Comparison of ENCODE assay signal across 24 cellular contexts in genomic region chr9:68447611-68448010, GRCh38.
"Had no signal": no experiment of that assay in that cellular context is flagged by ENCODE, and none has a peak within 500 bp of the region (broad histone marks: within the 10 kb centered on the region; RNA-seq: fewer than 3 reads in every experiment).

No MANE protein-coding gene starts in this region.

- H3K36me3 ChIP-seq: brain microvascular endothelial cell, colonic mucosa, neutrophil, ovary, right lobe of liver, upper lobe of left lung had no signal

- H3K27ac Mint-ChIP-seq: activated CD4-positive, alpha-beta T cell treated with anti-CD3 and anti-CD28 coated beads, Interleukin-2, amount 10 ng/mL, durations not matched to agents 7 days and 5 days; activated CD8-positive, alpha-beta T cell treated with anti-CD3 and anti-CD28 coated beads for 36 hours; activated naive CD4-positive, alpha-beta T cell treated with anti-CD3 and anti-CD28 coated beads, Interleukin-2, amount 50 U/mL, for 24 hours; activated T-helper 1 cell treated with anti-CD3 and anti-CD28 coated beads, Interleukin-12 subunit alpha, Interleukin-12 subunit beta, Interleukin-2, Interleukin-4 antibody, amounts not matched to agents 30 ng/mL and 10 ng/mL and 1 ng/mL, durations not matched to agents 14 hours and 24 hours and 36 hours; natural killer cell treated with Interleukin-12 subunit alpha and Interleukin-12 subunit beta and Interleukin-15 and Interleukin-18, amount 100 ng/mL, for 72 hours; stimulated activated effector memory CD8-positive, alpha-beta T cell treated with anti-CD3 and anti-CD28 coated beads, Interleukin-12 subunit alpha, Interleukin-12 subunit beta, amount 100 ng/mL, for 72 hours; stimulated activated naive CD8-positive, alpha-beta T cell treated with anti-CD3 and anti-CD28 coated beads, Interleukin-15, amount 100 ng/mL, for 72 hours; T-helper 2 cell treated with Interferon-gamma antibody and Interleukin-4, amounts not matched to agents 5 μg/mL and 100 μg/mL, for 36 hours had no signal

- DNase-seq: activated CD4-positive, alpha-beta T cell treated with anti-CD3 and anti-CD28 coated beads, Interleukin-2, amount 10 ng/mL, durations not matched to agents 7 days and 5 days; activated CD8-positive, alpha-beta T cell treated with anti-CD3 and anti-CD28 coated beads for 36 hours; activated gamma-delta T cell treated with Interleukin-2 at 50 U/mL for 16 hours; anterior cingulate cortex; brain microvascular endothelial cell; kidney; right lobe of liver; small intestine; stimulated activated CD4-positive, alpha-beta T cell treated with anti-CD3 and anti-CD28 coated beads, Interleukin-2, amount 100 ng/mL, for 24 hours; stimulated activated naive CD8-positive, alpha-beta T cell treated with anti-CD3 and anti-CD28 coated beads, Interleukin-15, amount 100 ng/mL, for 72 hours; upper lobe of left lung had no signal

- H3K4me1 ChIP-seq: colonic mucosa, psoas muscle, right lobe of liver, upper lobe of left lung had no signal

- H3K27me3 ChIP-seq: brain microvascular endothelial cell, colonic mucosa, neutrophil, ovary, right lobe of liver, upper lobe of left lung had no signal

- H3K36me3 Mint-ChIP-seq: activated naive CD4-positive, alpha-beta T cell treated with anti-CD3 and anti-CD28 coated beads, Interleukin-2, amount 50 U/mL, for 24 hours; natural killer cell treated with Interleukin-12 subunit alpha and Interleukin-12 subunit beta and Interleukin-15 and Interleukin-18, amount 100 ng/mL, for 72 hours; stimulated activated effector memory CD8-positive, alpha-beta T cell treated with anti-CD3 and anti-CD28 coated beads, Interleukin-12 subunit alpha, Interleukin-12 subunit beta, amount 100 ng/mL, for 72 hours had no signal

- H3K4me3 Mint-ChIP-seq: activated CD4-positive, alpha-beta T cell treated with anti-CD3 and anti-CD28 coated beads, Interleukin-2, amount 10 ng/mL, durations not matched to agents 7 days and 5 days; activated CD8-positive, alpha-beta T cell treated with anti-CD3 and anti-CD28 coated beads for 36 hours; activated naive CD4-positive, alpha-beta T cell treated with anti-CD3 and anti-CD28 coated beads, Interleukin-2, amount 50 U/mL, for 24 hours; activated T-helper 1 cell treated with anti-CD3 and anti-CD28 coated beads, Interleukin-12 subunit alpha, Interleukin-12 subunit beta, Interleukin-2, Interleukin-4 antibody, amounts not matched to agents 30 ng/mL and 10 ng/mL and 1 ng/mL, durations not matched to agents 14 hours and 24 hours and 36 hours; natural killer cell treated with Interleukin-12 subunit alpha and Interleukin-12 subunit beta and Interleukin-15 and Interleukin-18, amount 100 ng/mL, for 72 hours; stimulated activated effector memory CD8-positive, alpha-beta T cell treated with anti-CD3 and anti-CD28 coated beads, Interleukin-12 subunit alpha, Interleukin-12 subunit beta, amount 100 ng/mL, for 72 hours; stimulated activated naive CD8-positive, alpha-beta T cell treated with anti-CD3 and anti-CD28 coated beads, Interleukin-15, amount 100 ng/mL, for 72 hours; T-helper 2 cell treated with Interferon-gamma antibody and Interleukin-4, amounts not matched to agents 5 μg/mL and 100 μg/mL, for 36 hours had no signal

- ATAC-seq: activated CD4-positive, CD25-positive, alpha-beta regulatory T cell treated with anti-CD3 and anti-CD28 coated beads, Interleukin-2, amount 50 U/mL, for 24 hours; activated CD8-positive, alpha-beta T cell treated with anti-CD3 and anti-CD28 coated beads for 36 hours; natural killer cell treated with Interleukin-12 subunit alpha and Interleukin-12 subunit beta and Interleukin-15 and Interleukin-18, amount 100 ng/mL, for 72 hours; psoas muscle; right lobe of liver; SK-N-SH treated with all-trans-retinoic acid at 6 μM for 48 hours; stimulated activated effector memory CD8-positive, alpha-beta T cell treated with anti-CD3 and anti-CD28 coated beads, Interleukin-12 subunit alpha, Interleukin-12 subunit beta, amount 100 ng/mL, for 72 hours; stimulated activated naive CD8-positive, alpha-beta T cell treated with anti-CD3 and anti-CD28 coated beads, Interleukin-15, amount 100 ng/mL, for 72 hours had no signal

- H3K9me3 Mint-ChIP-seq: activated CD4-positive, alpha-beta T cell treated with anti-CD3 and anti-CD28 coated beads, Interleukin-2, amount 10 ng/mL, durations not matched to agents 7 days and 5 days; activated CD8-positive, alpha-beta T cell treated with anti-CD3 and anti-CD28 coated beads for 36 hours; activated T-helper 1 cell treated with anti-CD3 and anti-CD28 coated beads, Interleukin-12 subunit alpha, Interleukin-12 subunit beta, Interleukin-2, Interleukin-4 antibody, amounts not matched to agents 30 ng/mL and 10 ng/mL and 1 ng/mL, durations not matched to agents 14 hours and 24 hours and 36 hours; stimulated activated effector memory CD8-positive, alpha-beta T cell treated with anti-CD3 and anti-CD28 coated beads, Interleukin-12 subunit alpha, Interleukin-12 subunit beta, amount 100 ng/mL, for 72 hours; stimulated activated naive CD8-positive, alpha-beta T cell treated with anti-CD3 and anti-CD28 coated beads, Interleukin-15, amount 100 ng/mL, for 72 hours; T-helper 2 cell treated with Interferon-gamma antibody and Interleukin-4, amounts not matched to agents 5 μg/mL and 100 μg/mL, for 36 hours had no signal

- H3K27ac ChIP-seq: brain microvascular endothelial cell, colonic mucosa, neutrophil, ovary, psoas muscle, right lobe of liver, upper lobe of left lung, VCaP had no signal

- H3K4me1 Mint-ChIP-seq: activated CD4-positive, alpha-beta T cell treated with anti-CD3 and anti-CD28 coated beads, Interleukin-2, amount 10 ng/mL, durations not matched to agents 7 days and 5 days; activated naive CD4-positive, alpha-beta T cell treated with anti-CD3 and anti-CD28 coated beads, Interleukin-2, amount 50 U/mL, for 24 hours; stimulated activated effector memory CD8-positive, alpha-beta T cell treated with anti-CD3 and anti-CD28 coated beads, Interleukin-12 subunit alpha, Interleukin-12 subunit beta, amount 100 ng/mL, for 72 hours; stimulated activated naive CD8-positive, alpha-beta T cell treated with anti-CD3 and anti-CD28 coated beads, Interleukin-15, amount 100 ng/mL, for 72 hours had no signal

- H3K9me3 ChIP-seq: colonic mucosa, neutrophil, ovary, psoas muscle, right lobe of liver, upper lobe of left lung had no signal

- H3K4me3 ChIP-seq: colonic mucosa, lung, ovary, psoas muscle, right lobe of liver, upper lobe of left lung had no signal
